13 cellular contexts compared by ENCODE assay signal in the genomic region with DNA sequence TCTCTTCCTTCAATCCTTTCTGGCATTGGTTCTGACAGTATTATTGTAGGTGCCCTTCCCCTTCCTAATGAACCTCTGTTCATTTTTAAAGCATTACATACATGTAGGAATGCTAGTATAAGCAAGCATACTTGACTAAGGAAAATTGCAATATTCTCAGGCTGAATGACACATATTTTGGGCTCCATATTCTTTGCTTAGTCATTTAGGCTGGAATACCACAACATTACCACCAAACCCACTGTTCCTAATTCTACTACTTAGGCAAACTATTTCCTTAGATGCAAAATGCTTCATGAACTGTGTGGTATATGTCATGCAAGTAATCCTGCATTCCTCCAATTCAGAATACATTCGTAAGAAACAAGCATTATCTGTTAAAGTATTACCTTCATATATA.
DNase-seq lines count a peak whose midpoint lies in the region; ATAC-seq and TF ChIP-seq lines count a peak whose summit lies in the region.
"Had no signal": no experiment of that assay in that cellular context is flagged by ENCODE, and none has a peak within 500 bp of the region (broad histone marks: within the 10 kb centered on the region; RNA-seq: fewer than 3 reads in every experiment).

No MANE protein-coding gene starts in this region.

- CTCF ChIA-PET in AG04450 (lab: Charles Lee), result interaction anchor here (1.3 kb wide), 1 partner anchor 23 kb away, joined by 5 read pairs; no protein-coding TSS in a partner anchor

- no peak for ATAC-seq in HG03108 (IDR thresholded peaks at IDR 0.05; ENCODE audit: unreplicated experiment)

- H3K9ac ChIP-seq in adipocyte (ENCODE audit: low read length), result no peak overlapping the region

- POLR2A ChIA-PET in AG04450 (lab: Yijun Ruan, JAX), result no interaction called here

- H3K27me3 ChIP-seq in AG04450 (ENCODE audit: control insufficient read depth, insufficient read depth, low read length), result no peaks in the 10 kb centered on the region
- no peaks in the 10 kb centered on the region for H3K27me3 ChIP-seq in adipocyte (replicated peaks; ENCODE audit: control insufficient read depth, insufficient read depth, low read length)

- H3K4me3 ChIP-seq in AG04450 (ENCODE audit: low read depth, low read length) (no peak overlapping the region), adipocyte (ENCODE audit: low read length) (no peak overlapping the region)
- H3K4me3 ChIP-seq: lung had no signal

- H3K36me3 ChIP-seq in adipocyte (ENCODE audit: control insufficient read depth, insufficient read depth, low read length, severe bottlenecking), result peaks cover 15% of the 10 kb centered on the region

- H3K27ac ChIP-seq in AG04450 (ENCODE audit: low read depth, low read length), result no peak overlapping the region

- no peaks in the 10 kb centered on the region for H3K9me3 ChIP-seq in AG04450 (ENCODE audit: control insufficient read depth, insufficient read depth, low read length)
- no peaks in the 10 kb centered on the region for H3K9me3 ChIP-seq in adipocyte (ENCODE audit: control insufficient read depth, low read length)

- H3K4me1 ChIP-seq in adipocyte (ENCODE audit: control insufficient read depth, insufficient read depth, low read length), result peaks cover 16% of the 10 kb centered on the region

- TF ChIP-seq CTCF in AG04450 (IDR thresholded peaks at IDR 0.05; ENCODE audit: low read depth, low read length), result no peak

- DNase-seq in AG04450 (ENCODE audit: low read depth, low spot score) (peak; percentile 63), HS-27A (ENCODE audit: low read depth) (peak; percentile 63), adipocyte (ENCODE audit: low read depth) (peak; percentile 77), glomerular visceral epithelial cell (ENCODE audit: extremely low spot score) (peak; percentile 76), HT-29 (ENCODE audit: low spot score) (no peak), cerebellum (ENCODE audit: low spot score) (no peak)
- no peak for DNase-seq in activated T-cell treated with anti-CD3 and anti-CD28 coated beads, Interleukin-2, amount 50 U/mL, for 1 hour
- DNase-seq: activated CD4-positive, alpha-beta memory T cell treated with anti-CD3 and anti-CD28 coated beads, Interleukin-2, amount 10 ng/mL, durations not matched to agents 7 days and 5 days; activated naive CD4-positive, alpha-beta T cell treated with anti-CD3 and anti-CD28 coated beads, Interleukin-2, amount 10 ng/mL, durations not matched to agents 7 days and 5 days; head of caudate nucleus; T-helper 9 cell had no signal

Comparison
In these comparisons a context has a peak if more than half of its experiments do, and no peak if none do; other contexts are left out.
1. DNase-seq: peak in AG04450 (single experiment), HS-27A (single experiment), adipocyte (single experiment) and glomerular visceral epithelial cell (single experiment); none in HT-29 (single experiment), activated T-cell treated with anti-CD3 and anti-CD28 coated beads, Interleukin-2, amount 50 U/mL, for 1 hour (single experiment) and cerebellum (single experiment).